9 cellular contexts compared by ENCODE assay signal in genomic region chr7:27235387-27236052, GRCh38. TPM values are rescaled to one million over a fixed set of nuclear protein-coding genes. Genes with fewer than 3 reads are reported as not detected.
A peak's percentile ranks its signal among the peaks of the same experiment; 100 is the strongest.
DNase-seq lines count a peak whose midpoint lies in the region; ATAC-seq and TF ChIP-seq lines count a peak whose summit lies in the region.
"Had no signal": no experiment of that assay in that cellular context is flagged by ENCODE, and none has a peak within 500 bp of the region (broad histone marks: within the 10 kb centered on the region; RNA-seq: fewer than 3 reads in every experiment).

No MANE protein-coding gene starts in this region.

- peaks cover 12 to 16% of the 10 kb centered on the region in 2 donors for H3K4me1 Mint-ChIP-seq in immature natural killer cell
- peaks cover 30% of the 10 kb centered on the region for H3K4me1 Mint-ChIP-seq in stimulated activated naive CD8-positive, alpha-beta T cell treated with anti-CD3 and anti-CD28 coated beads, Interleukin-15, amount 100 ng/mL, for 72 hours

- H3K27ac Mint-ChIP-seq in immature natural killer cell, result no peak overlapping the region
- H3K27ac Mint-ChIP-seq in stimulated activated naive CD8-positive, alpha-beta T cell treated with anti-CD3 and anti-CD28 coated beads, Interleukin-15, amount 100 ng/mL, for 72 hours, result no peak overlapping the region

- peak overlapping the region; percentile 20 for H3K4me3 ChIP-seq in astrocyte of the cerebellum (ENCODE audit: low read depth, low read length)

- H3K4me3 Mint-ChIP-seq in immature natural killer cell, result peak overlapping the region in 3 of 5 donors; percentile 6 to 47 (median 20)
- H3K4me3 Mint-ChIP-seq in stimulated activated naive CD8-positive, alpha-beta T cell treated with anti-CD3 and anti-CD28 coated beads, Interleukin-15, amount 100 ng/mL, for 72 hours, result peak overlapping the region; percentile 59 to 82

- H3K36me3 Mint-ChIP-seq in immature natural killer cell, result no peaks in the 10 kb centered on the region
- H3K36me3 Mint-ChIP-seq: CD4-positive, CD25-positive, alpha-beta regulatory T cell had no signal

- ATAC-seq in stimulated activated naive CD8-positive, alpha-beta T cell treated with anti-CD3 and anti-CD28 coated beads, Interleukin-15, amount 100 ng/mL, for 72 hours, result peak; percentile 24

- DNase-seq in NCI-H2107 treated with DMSO at 0.1 percent for 48 hours (lab: John Stamatoyannopoulos, UW; ENCODE audit: unreplicated experiment) (peak; percentile 22), NCI-H2107 (lab: John Stamatoyannopoulos, UW) (no peak), NCI-H1092 treated with DMSO at 0.1 percent for 48 hours (lab: John Stamatoyannopoulos, UW) (peak; percentile 86), astrocyte of the cerebellum (ENCODE audit: low read depth) (no peak), immature natural killer cell (no peak), germinal center (ENCODE audit: low spot score) (no peak)
- DNase-seq in stimulated activated naive CD8-positive, alpha-beta T cell treated with anti-CD3 and anti-CD28 coated beads, Interleukin-15, amount 100 ng/mL, for 72 hours, result no peak
- DNase-seq in activated CD4-positive, alpha-beta T cell treated with anti-CD3 and anti-CD28 coated beads for 48 hours, result no peak
- DNase-seq: CD4-positive, CD25-positive, alpha-beta regulatory T cell had no signal

- H3K27me3 Mint-ChIP-seq in immature natural killer cell (ENCODE audit: low read depth in 3 of 3), result peaks cover 9 to 33% (median 18%) of the 10 kb centered on the region in 3 donors
- H3K27me3 Mint-ChIP-seq in stimulated activated naive CD8-positive, alpha-beta T cell treated with anti-CD3 and anti-CD28 coated beads, Interleukin-15, amount 100 ng/mL, for 72 hours, result peaks cover 83% of the 10 kb centered on the region

- no peak for TF ChIP-seq CTCF in astrocyte of the cerebellum (IDR thresholded peaks at IDR 0.05; ENCODE audit: low read depth, low read length, missing control alignments)

- in situ Hi-C loops in astrocyte of the cerebellum (cut with HindIII; ENCODE audit: low sequenced_read_pairs), result no loop called here

- H3K9me3 Mint-ChIP-seq in immature natural killer cell, result no peaks in the 10 kb centered on the region
- no peaks in the 10 kb centered on the region for H3K9me3 Mint-ChIP-seq in stimulated activated naive CD8-positive, alpha-beta T cell treated with anti-CD3 and anti-CD28 coated beads, Interleukin-15, amount 100 ng/mL, for 72 hours
- H3K9me3 Mint-ChIP-seq: CD4-positive, CD25-positive, alpha-beta regulatory T cell had no signal

RNA-seq across cellular contexts. Expression of gene EVX1, which starts 7.1 kb away (rescaled TPM):
- not detected for polyA plus RNA-seq in immature natural killer cell
- polyA plus RNA-seq: CD4-positive, CD25-positive, alpha-beta regulatory T cell had no signal

RNA-seq across cellular contexts. Expression of gene HOXA13, which starts 35.6 kb away (rescaled TPM):
- not detected for polyA plus RNA-seq in immature natural killer cell
- polyA plus RNA-seq: CD4-positive, CD25-positive, alpha-beta regulatory T cell had no signal

RNA-seq across cellular contexts. Expression of gene HOXA11, which starts 50.5 kb away (rescaled TPM):
- polyA plus RNA-seq in immature natural killer cell, result not detected
- polyA plus RNA-seq: CD4-positive, CD25-positive, alpha-beta regulatory T cell had no signal

Comparison
In these comparisons a context has a peak if more than half of its experiments do, and no peak if none do; other contexts are left out.
1. DNase-seq: peak in NCI-H2107 treated with DMSO at 0.1 percent for 48 hours (single experiment) and NCI-H1092 treated with DMSO at 0.1 percent for 48 hours (single experiment); none in NCI-H2107 (single experiment), astrocyte of the cerebellum (single experiment), immature natural killer cell (0 of 3), stimulated activated naive CD8-positive, alpha-beta T cell treated with anti-CD3 and anti-CD28 coated beads, Interleukin-15, amount 100 ng/mL, for 72 hours (0 of 2), germinal center (single experiment) and activated CD4-positive, alpha-beta T cell treated with anti-CD3 and anti-CD28 coated beads for 48 hours (single experiment).